1 cellular context compared by ENCODE assay signal in genomic region chr5:115816226-115817042, GRCh38.
TF ChIP-seq lines count a peak whose summit lies in the region.

Gene CDO1, minus strand, starts transcription at chr5:115816659. Its CDS starts 262 bp downstream, at chr5:115816397.

TF ChIP-seq in WTC11, 78 proteins besides CTCF, POLR2A, EP300 and RAD21 (continued from another document):
- TF ChIP-seq ZNF532 (CRISPR knock-in tag; IDR thresholded peaks at IDR 0.05; ENCODE audit: borderline replicate concordance) = no peak
- TF ChIP-seq ZNF219 (CRISPR knock-in tag; IDR thresholded peaks at IDR 0.05; ENCODE audit: borderline replicate concordance) = no peak
- TF ChIP-seq ATF1 (CRISPR knock-in tag; IDR thresholded peaks at IDR 0.05) = no peak
- no peak for TF ChIP-seq TCF7 (CRISPR knock-in tag; IDR thresholded peaks at IDR 0.05; ENCODE audit: low read depth)
- TF ChIP-seq CBFB (CRISPR knock-in tag; IDR thresholded peaks at IDR 0.05; ENCODE audit: low read depth) = 0 out of 2 replicates have a peak, but pooled peaks have one; percentile 31
- no peak for TF ChIP-seq OVOL2 (CRISPR knock-in tag; IDR thresholded peaks at IDR 0.05; ENCODE audit: borderline replicate concordance)
- TF ChIP-seq USF2 (CRISPR knock-in tag; IDR thresholded peaks at IDR 0.05) = peak; percentile 9
- TF ChIP-seq E2F5 (CRISPR knock-in tag; IDR thresholded peaks at IDR 0.05) = no peak
- no peak for TF ChIP-seq E2F4 (CRISPR knock-in tag; IDR thresholded peaks at IDR 0.05; ENCODE audit: borderline replicate concordance, low read depth)
- TF ChIP-seq SMAD3 (CRISPR knock-in tag; IDR thresholded peaks at IDR 0.05; ENCODE audit: borderline replicate concordance) = peak; percentile 65; the same call in 1 of the 2 replicates
- TF ChIP-seq JUN (CRISPR knock-in tag; IDR thresholded peaks at IDR 0.05) = no peak
- no peak for TF ChIP-seq TEAD4 (CRISPR knock-in tag; IDR thresholded peaks at IDR 0.05)
- TF ChIP-seq HMGA2 (CRISPR knock-in tag; IDR thresholded peaks at IDR 0.05) = no peak
- TF ChIP-seq TEAD1 (CRISPR knock-in tag; IDR thresholded peaks at IDR 0.05) = no peak
- peak; percentile 71; the same call in 1 of the 2 replicates for TF ChIP-seq FOXK1 (CRISPR knock-in tag; IDR thresholded peaks at IDR 0.05)
- TF ChIP-seq CREB1 (CRISPR knock-in tag; IDR thresholded peaks at IDR 0.05) = no peak
- no peak for TF ChIP-seq NR1H2 (CRISPR knock-in tag; IDR thresholded peaks at IDR 0.05)
- TF ChIP-seq ZMAT4 (CRISPR knock-in tag; IDR thresholded peaks at IDR 0.05) = no peak
- TF ChIP-seq ZBTB21 (CRISPR knock-in tag; IDR thresholded peaks at IDR 0.05; ENCODE audit: borderline replicate concordance) = peak; percentile 19; the same call in 1 of the 2 replicates
- no peak for TF ChIP-seq ZNF396 (CRISPR knock-in tag; IDR thresholded peaks at IDR 0.05; ENCODE audit: borderline replicate concordance)
- no peak for TF ChIP-seq ATF2 (CRISPR knock-in tag; IDR thresholded peaks at IDR 0.05; ENCODE audit: borderline replicate concordance, low read depth)
